36 cellular contexts compared by ENCODE assay signal in the genomic region with DNA sequence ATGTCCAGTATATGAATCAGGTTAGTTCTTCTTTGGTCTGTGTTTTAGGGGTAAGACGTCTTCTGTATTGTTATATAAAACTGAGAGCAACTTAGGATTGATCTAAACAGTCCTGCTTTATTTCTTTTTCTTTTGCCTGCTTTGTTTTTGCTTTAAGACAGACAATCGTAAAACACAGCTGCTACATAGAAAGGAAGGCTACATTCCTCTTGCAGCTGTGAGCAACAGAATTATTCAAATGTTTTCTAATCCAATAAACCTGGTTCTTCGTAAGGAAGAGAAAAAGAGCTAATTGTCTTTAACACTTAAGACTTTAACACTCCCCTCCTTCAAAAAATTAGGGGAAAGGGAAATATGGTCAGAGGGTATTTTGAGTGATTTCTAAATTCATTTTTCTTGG. TPM values are rescaled to one million over a fixed set of nuclear protein-coding genes. Genes with fewer than 3 reads are reported as not detected.
A peak's percentile ranks its signal among the peaks of the same experiment; 100 is the strongest.
DNase-seq lines count a peak whose midpoint lies in the region; ATAC-seq, FAIRE-seq and TF ChIP-seq lines count a peak whose summit lies in the region.
"Had no signal": no experiment of that assay in that cellular context is flagged by ENCODE, and none has a peak within 500 bp of the region (broad histone marks: within the 10 kb centered on the region; RNA-seq: fewer than 3 reads in every experiment).

No MANE protein-coding gene starts in this region.

- no peaks in the 10 kb centered on the region for H3K79me1 ChIP-seq in mesenchymal stem cell (replicated peaks; ENCODE audit: low read length, poor library complexity, severe bottlenecking)

- H3K9ac ChIP-seq in astrocyte (ENCODE audit: low read length): peak overlapping the region; percentile 16
- H3K9ac ChIP-seq in mesenchymal stem cell (ENCODE audit: low read length): peak overlapping the region; percentile 32
- H3K9ac ChIP-seq in smooth muscle cell (ENCODE audit: low read depth): peak overlapping the region; percentile 46
- H3K9ac ChIP-seq: KMS-11 had no signal

- no peak overlapping the region for H2AFZ ChIP-seq in astrocyte (ENCODE audit: low read depth, low read length)
- no peak overlapping the region for H2AFZ ChIP-seq in mesenchymal stem cell (ENCODE audit: low read depth, low read length)
- no peak overlapping the region for H2AFZ ChIP-seq in smooth muscle cell (ENCODE audit: low read depth)

- H3K4me3 Mint-ChIP-seq in astrocyte (ENCODE audit: unreplicated experiment): no peak overlapping the region
- no peak overlapping the region for H3K4me3 Mint-ChIP-seq in activated naive CD4-positive, alpha-beta T cell treated with anti-CD3 and anti-CD28 coated beads, Interleukin-2, amount 10 ng/mL, durations not matched to agents 7 days and 5 days
- H3K4me3 Mint-ChIP-seq: activated CD4-positive, alpha-beta memory T cell treated with anti-CD3 and anti-CD28 coated beads, Interleukin-2, amount 10 ng/mL, durations not matched to agents 7 days and 5 days; activated T-helper 17 cell treated with anti-CD3 and anti-CD28 coated beads, Interleukin-2, amount 50 U/mL, for 72 hours; mesothelial cell of epicardium; natural killer cell treated with Interleukin-12 subunit alpha and Interleukin-12 subunit beta and Interleukin-15 and Interleukin-18, amount 100 ng/mL, for 72 hours; T-helper 2 cell treated with Interferon-gamma antibody and Interleukin-4, amounts not matched to agents 5 μg/mL and 100 μg/mL, for 36 hours had no signal

- no peak overlapping the region for H2BK15ac ChIP-seq in mesenchymal stem cell (ENCODE audit: low read depth, poor library complexity, severe bottlenecking)

- H2BK5ac ChIP-seq in mesenchymal stem cell (ENCODE audit: low read depth, low read length, poor library complexity, severe bottlenecking): no peak overlapping the region

- DNase-seq in EH (ENCODE audit: low read depth) (peak; percentile 38), astrocyte (ENCODE audit: low read depth) (no peak), mesenchymal stem cell (no peak), smooth muscle cell (lab: John Stamatoyannopoulos, UW; ENCODE audit: unreplicated experiment) (no peak), glomerular visceral epithelial cell (ENCODE audit: extremely low spot score) (no peak)
- DNase-seq in activated naive CD4-positive, alpha-beta T cell treated with anti-CD3 and anti-CD28 coated beads, Interleukin-2, amount 10 ng/mL, durations not matched to agents 7 days and 5 days: no peak
- DNase-seq in activated CD4-positive, CD25-positive, alpha-beta regulatory T cell treated with anti-CD3 and anti-CD28 coated beads, Interleukin-2, amount 50 U/mL, for 72 hours: no peak
- DNase-seq: activated CD4-positive, alpha-beta memory T cell treated with anti-CD3 and anti-CD28 coated beads, Interleukin-2, amount 10 ng/mL, durations not matched to agents 7 days and 5 days; activated CD4-positive, alpha-beta T cell treated with anti-CD3 and anti-CD28 coated beads for 1 hour; activated naive CD4-positive, alpha-beta T cell treated with anti-CD3 and anti-CD28 coated beads, Interleukin-2, amount 50 U/mL, for 16 hours; amniotic stem cell; C1 segment of cervical spinal cord; colonic mucosa; DMS153; effector CD8-positive, alpha-beta T cell; left ventricle myocardium superior; NCI-H1930; NCI-H524; Peyer's patch; SIG-M5; stimulated activated CD4-positive, alpha-beta T cell treated with anti-CD3 and anti-CD28 coated beads, Interleukin-12 subunit alpha, Interleukin-12 subunit beta, amount 100 ng/mL, for 4 hours; stimulated activated CD4-positive, alpha-beta T cell treated with anti-CD3 and anti-CD28 coated beads, Interleukin-4, amount 100 ng/mL, for 1 hour; stomach; tibial artery had no signal

- peaks cover 15% of the 10 kb centered on the region for H3K4me1 Mint-ChIP-seq in astrocyte (ENCODE audit: low read depth, unreplicated experiment)
- H3K4me1 Mint-ChIP-seq in activated naive CD4-positive, alpha-beta T cell treated with anti-CD3 and anti-CD28 coated beads, Interleukin-2, amount 10 ng/mL, durations not matched to agents 7 days and 5 days: no peaks in the 10 kb centered on the region
- H3K4me1 Mint-ChIP-seq: activated CD4-positive, alpha-beta memory T cell treated with anti-CD3 and anti-CD28 coated beads, Interleukin-2, amount 10 ng/mL, durations not matched to agents 7 days and 5 days; activated T-helper 17 cell treated with anti-CD3 and anti-CD28 coated beads, Interleukin-2, amount 50 U/mL, for 72 hours had no signal

- H2AK5ac ChIP-seq in mesenchymal stem cell (ENCODE audit: low read length, severe bottlenecking): peak overlapping the region; percentile 77

- no peak overlapping the region for H3K27ac Mint-ChIP-seq in astrocyte (ENCODE audit: unreplicated experiment)
- no peak overlapping the region for H3K27ac Mint-ChIP-seq in activated naive CD4-positive, alpha-beta T cell treated with anti-CD3 and anti-CD28 coated beads, Interleukin-2, amount 10 ng/mL, durations not matched to agents 7 days and 5 days
- H3K27ac Mint-ChIP-seq: activated CD4-positive, alpha-beta memory T cell treated with anti-CD3 and anti-CD28 coated beads, Interleukin-2, amount 10 ng/mL, durations not matched to agents 7 days and 5 days; activated T-helper 17 cell treated with anti-CD3 and anti-CD28 coated beads, Interleukin-2, amount 50 U/mL, for 72 hours; mesothelial cell of epicardium; natural killer cell treated with Interleukin-12 subunit alpha and Interleukin-12 subunit beta and Interleukin-15 and Interleukin-18, amount 100 ng/mL, for 72 hours; T-helper 2 cell treated with Interferon-gamma antibody and Interleukin-4, amounts not matched to agents 5 μg/mL and 100 μg/mL, for 36 hours had no signal

- H3K9me3 ChIP-seq in astrocyte (ENCODE audit: insufficient read depth, low read depth, low read length) (no peaks in the 10 kb centered on the region), mesenchymal stem cell (ENCODE audit: control insufficient read depth, low read length) (no peaks in the 10 kb centered on the region), smooth muscle cell (replicated peaks; ENCODE audit: low read depth) (no peaks in the 10 kb centered on the region)
- H3K9me3 ChIP-seq: colonic mucosa, Peyer's patch, right atrium auricular region, stomach, tibial artery had no signal

- no peaks in the 10 kb centered on the region for H3K9me3 Mint-ChIP-seq in astrocyte (ENCODE audit: unreplicated experiment)
- no peaks in the 10 kb centered on the region for H3K9me3 Mint-ChIP-seq in activated naive CD4-positive, alpha-beta T cell treated with anti-CD3 and anti-CD28 coated beads, Interleukin-2, amount 10 ng/mL, durations not matched to agents 7 days and 5 days
- H3K9me3 Mint-ChIP-seq: activated CD4-positive, alpha-beta memory T cell treated with anti-CD3 and anti-CD28 coated beads, Interleukin-2, amount 10 ng/mL, durations not matched to agents 7 days and 5 days; activated T-helper 17 cell treated with anti-CD3 and anti-CD28 coated beads, Interleukin-2, amount 50 U/mL, for 72 hours; mesothelial cell of epicardium; natural killer cell treated with Interleukin-12 subunit alpha and Interleukin-12 subunit beta and Interleukin-15 and Interleukin-18, amount 100 ng/mL, for 72 hours; T-helper 2 cell treated with Interferon-gamma antibody and Interleukin-4, amounts not matched to agents 5 μg/mL and 100 μg/mL, for 36 hours had no signal

- H3K27me3 ChIP-seq in astrocyte (ENCODE audit: insufficient read depth, low read length) (no peaks in the 10 kb centered on the region), mesenchymal stem cell (ENCODE audit: control insufficient read depth in 1 of 2, insufficient read depth in 1 of 2, low read length in 2 of 2) (no peaks in the 10 kb centered on the region), smooth muscle cell (ENCODE audit: low read depth) (no peaks in the 10 kb centered on the region)
- H3K27me3 ChIP-seq: colonic mucosa, Peyer's patch, right atrium auricular region, tibial artery had no signal

- no peak overlapping the region for H2BK12ac ChIP-seq in mesenchymal stem cell (ENCODE audit: low read length in 2 of 2)

- H3K4me1 ChIP-seq in astrocyte (ENCODE audit: insufficient read depth, low read length) (peaks cover 29% of the 10 kb centered on the region), mesenchymal stem cell (ENCODE audit: control insufficient read depth, insufficient read depth, low read depth, low read length) (peaks cover 14% of the 10 kb centered on the region), smooth muscle cell (ENCODE audit: low read depth) (peaks cover 36% of the 10 kb centered on the region)
- H3K4me1 ChIP-seq: colonic mucosa, Peyer's patch had no signal

- no peaks in the 10 kb centered on the region for H3K79me2 ChIP-seq in astrocyte (ENCODE audit: insufficient read depth, low read length)
- no peaks in the 10 kb centered on the region for H3K79me2 ChIP-seq in smooth muscle cell (ENCODE audit: low read depth)

- no peaks in the 10 kb centered on the region for H3K27me3 Mint-ChIP-seq in astrocyte (ENCODE audit: low read depth, unreplicated experiment)
- H3K27me3 Mint-ChIP-seq in activated naive CD4-positive, alpha-beta T cell treated with anti-CD3 and anti-CD28 coated beads, Interleukin-2, amount 10 ng/mL, durations not matched to agents 7 days and 5 days: peaks cover under 1% of the 10 kb centered on the region
- H3K27me3 Mint-ChIP-seq: activated T-helper 17 cell treated with anti-CD3 and anti-CD28 coated beads, Interleukin-2, amount 50 U/mL, for 72 hours; natural killer cell treated with Interleukin-12 subunit alpha and Interleukin-12 subunit beta and Interleukin-15 and Interleukin-18, amount 100 ng/mL, for 72 hours had no signal

- H3K36me3 ChIP-seq in astrocyte (ENCODE audit: insufficient read depth, low read length): no peaks in the 10 kb centered on the region
- H3K36me3 ChIP-seq in mesenchymal stem cell (ENCODE audit: control insufficient read depth in 1 of 2, insufficient read depth in 2 of 2, low read depth in 1 of 2, low read length in 2 of 2): no peaks in the 10 kb centered on the region
- no peaks in the 10 kb centered on the region for H3K36me3 ChIP-seq in smooth muscle cell (ENCODE audit: low read depth)
- H3K36me3 ChIP-seq: colonic mucosa, Peyer's patch, right atrium auricular region, stomach, tibial artery had no signal

- no peak overlapping the region for H3K18ac ChIP-seq in mesenchymal stem cell (ENCODE audit: low read depth in 1 of 2, low read length in 2 of 2)

- H3K27ac ChIP-seq in astrocyte (ENCODE audit: low read depth, low read length) (no peak overlapping the region), mesenchymal stem cell (ENCODE audit: low read length, poor library complexity, severe bottlenecking) (peak overlapping the region; percentile 77), smooth muscle cell (ENCODE audit: low read depth) (peak overlapping the region; percentile 80)
- H3K27ac ChIP-seq: colonic mucosa, HL-60, KMS-11, Peyer's patch, right atrium auricular region, stomach, tibial artery had no signal

- H2BK120ac ChIP-seq in mesenchymal stem cell (ENCODE audit: low read depth, low read length): no peak overlapping the region

- H3F3A ChIP-seq in smooth muscle cell (ENCODE audit: low read depth): peaks cover 22% of the 10 kb centered on the region

- peak overlapping the region; percentile 58 for H3K4me2 ChIP-seq in astrocyte (ENCODE audit: low read length)
- H3K4me2 ChIP-seq in mesenchymal stem cell (ENCODE audit: low read length, poor library complexity, severe bottlenecking): no peak overlapping the region
- peak overlapping the region; percentile 55 for H3K4me2 ChIP-seq in smooth muscle cell
- H3K4me2 ChIP-seq: KMS-11 had no signal

- 33% methylated on average over 2 of the region's 3 CpGs for WGBS in mesenchymal stem cell
- WGBS in smooth muscle cell (ENCODE audit: low lambda C conversion rate): 19% methylated on average over 3 of the region's 3 CpGs

- H3K23ac ChIP-seq in mesenchymal stem cell (ENCODE audit: low read length in 2 of 2): no peak overlapping the region

- H4K20me1 ChIP-seq in astrocyte (ENCODE audit: insufficient read depth, low read length) (no peaks in the 10 kb centered on the region), smooth muscle cell (ENCODE audit: low read depth) (no peaks in the 10 kb centered on the region)

- no peak overlapping the region for H3K4ac ChIP-seq in mesenchymal stem cell (ENCODE audit: low read depth in 1 of 2, low read length in 2 of 2)

- no peak overlapping the region for H3K4me3 ChIP-seq in astrocyte (ENCODE audit: insufficient read depth, low read depth, low read length)
- peak overlapping the region in 1 of 2 experiments; percentile 16 for H3K4me3 ChIP-seq in mesenchymal stem cell (ENCODE audit: insufficient read depth in 1 of 2, low read depth in 1 of 2, low read length in 2 of 2)
- H3K4me3 ChIP-seq in smooth muscle cell: no peak overlapping the region
- H3K4me3 ChIP-seq: colonic mucosa, GM12878, Peyer's patch, right atrium auricular region, stomach, tibial artery had no signal

- no peak for TF ChIP-seq CTCF in astrocyte (IDR thresholded peaks at IDR 0.05; ENCODE audit: insufficient read depth, low read depth, low read length)
- TF ChIP-seq CTCF in smooth muscle cell (IDR thresholded peaks at IDR 0.05; ENCODE audit: borderline replicate concordance, insufficient read depth, poor library complexity, severe bottlenecking): no peak

- no peaks in the 10 kb centered on the region for H3K36me3 Mint-ChIP-seq in astrocyte (ENCODE audit: low read depth, unreplicated experiment)
- H3K36me3 Mint-ChIP-seq in activated naive CD4-positive, alpha-beta T cell treated with anti-CD3 and anti-CD28 coated beads, Interleukin-2, amount 10 ng/mL, durations not matched to agents 7 days and 5 days: no peaks in the 10 kb centered on the region
- H3K36me3 Mint-ChIP-seq: mesothelial cell of epicardium; natural killer cell treated with Interleukin-12 subunit alpha and Interleukin-12 subunit beta and Interleukin-15 and Interleukin-18, amount 100 ng/mL, for 72 hours had no signal

- H4K8ac ChIP-seq in mesenchymal stem cell (ENCODE audit: low read length): no peak overlapping the region

- peak; percentile 71 for FAIRE-seq in astrocyte (lab: Jason Lieb, UNC)
- FAIRE-seq: bronchial epithelial cell, GM12878, H54, islet of Langerhans had no signal

- CTCF ChIA-PET in activated naive CD4-positive, alpha-beta T cell treated with anti-CD3 and anti-CD28 coated beads, Interleukin-2, amount 10 ng/mL, durations not matched to agents 7 days and 5 days (lab: Charles Lee): interaction anchor here (1.6 kb wide), 1 partner anchor 16 kb away, joined by 7 read pairs; no protein-coding TSS in a partner anchor

- no peak for ATAC-seq in GM21423 (IDR thresholded peaks at IDR 0.05; ENCODE audit: unreplicated experiment)
- ATAC-seq: activated T-helper 17 cell treated with anti-CD3 and anti-CD28 coated beads, Interleukin-2, amount 50 U/mL, for 72 hours; GM12878; left ventricle myocardium superior; natural killer cell treated with Interleukin-12 subunit alpha and Interleukin-12 subunit beta and Interleukin-15 and Interleukin-18, amount 100 ng/mL, for 72 hours had no signal

- no peak overlapping the region for H3K14ac ChIP-seq in mesenchymal stem cell (ENCODE audit: low read length in 2 of 2)

- no peak overlapping the region for H4K91ac ChIP-seq in mesenchymal stem cell (ENCODE audit: low read length)

RNA-seq across cellular contexts. Expression of gene FGF1, which starts 14.6 kb away (rescaled TPM):
- 42.2 and 70.9 TPM in 2 replicates for total RNA-seq in astrocyte
- polyA plus RNA-seq in mesenchymal stem cell (2013, experiment 1 of 2): 1.3 TPM
- 1.8 TPM for polyA plus RNA-seq in mesenchymal stem cell (2013, experiment 2 of 2)
- 36.5 and 111 TPM in 2 replicates for total RNA-seq in smooth muscle cell
- 50.2 and 91.7 TPM in 2 replicates for polyA plus RNA-seq in smooth muscle cell
- total RNA-seq: activated CD4-positive, alpha-beta memory T cell treated with anti-CD3 and anti-CD28 coated beads, Interleukin-2, amount 10 ng/mL, durations not matched to agents 7 days and 5 days; activated T-helper 17 cell treated with anti-CD3 and anti-CD28 coated beads, Interleukin-2, amount 50 U/mL, for 72 hours; GM12878; natural killer cell treated with Interleukin-12 subunit alpha and Interleukin-12 subunit beta and Interleukin-15 and Interleukin-18, amount 100 ng/mL, for 72 hours; Peyer's patch had no signal
- polyA plus RNA-seq: GM12878 had no signal
